2 cellular contexts compared by ENCODE assay signal in the genomic region with DNA sequence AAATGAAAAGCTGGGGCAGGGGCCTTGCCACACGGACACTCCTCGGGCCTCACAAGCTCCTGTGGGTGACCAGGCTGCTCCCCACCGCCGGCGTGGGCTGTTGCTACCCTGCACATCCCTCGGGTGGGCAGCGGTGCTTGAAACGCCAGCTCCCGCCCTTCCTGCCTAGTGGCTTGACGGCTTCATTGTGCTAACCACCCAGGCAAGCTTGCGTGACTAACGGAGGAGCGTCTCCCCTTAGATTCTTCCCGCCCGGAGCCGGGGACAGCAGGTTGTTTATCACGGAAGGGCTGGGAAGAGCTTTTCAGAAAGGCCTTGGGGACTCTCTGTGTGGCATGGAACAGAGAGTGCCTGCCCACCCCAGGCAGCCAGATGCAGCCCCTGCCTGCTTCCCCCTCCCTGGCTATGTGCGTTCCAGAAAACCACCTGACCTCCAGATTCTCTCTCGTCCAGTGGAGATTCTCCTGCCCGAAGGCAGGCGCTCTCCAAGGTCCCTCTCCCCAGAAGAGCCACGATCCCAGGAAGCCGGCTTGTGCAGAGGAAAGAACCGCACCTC.
TF ChIP-seq lines count a peak whose summit lies in the region.

No MANE protein-coding gene starts in this region.

TF ChIP-seq in IMR-90, 13 proteins besides CTCF, POLR2A, EP300 and RAD21:
- no peak for TF ChIP-seq BHLHE40 (IDR thresholded peaks at IDR 0.05; ENCODE audit: low read depth, low read length)
- TF ChIP-seq, protein P1, sequence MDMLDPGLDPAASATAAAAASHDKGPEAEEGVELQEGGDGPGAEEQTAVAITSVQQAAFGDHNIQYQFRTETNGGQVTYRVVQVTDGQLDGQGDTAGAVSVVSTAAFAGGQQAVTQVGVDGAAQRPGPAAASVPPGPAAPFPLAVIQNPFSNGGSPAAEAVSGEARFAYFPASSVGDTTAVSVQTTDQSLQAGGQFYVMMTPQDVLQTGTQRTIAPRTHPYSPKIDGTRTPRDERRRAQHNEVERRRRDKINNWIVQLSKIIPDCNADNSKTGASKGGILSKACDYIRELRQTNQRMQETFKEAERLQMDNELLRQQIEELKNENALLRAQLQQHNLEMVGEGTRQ (IDR thresholded peaks at IDR 0.05; ENCODE audit: low read depth, low read length) = 0 out of 2 replicates have a peak, but pooled peaks have one; percentile 17

TF ChIP-seq in neural cell, 6 proteins besides CTCF, POLR2A, EP300 and RAD21:
- no peak for TF ChIP-seq SMC3 (conservative IDR thresholded peaks at IDR 0.05; ENCODE audit: poor library complexity)
- TF ChIP-seq EZH2 (IDR thresholded peaks at IDR 0.05; ENCODE audit: borderline replicate concordance, insufficient read depth, low read length, poor library complexity, severe bottlenecking) = no peak
